9 cellular contexts compared by ENCODE assay signal in the genomic region with DNA sequence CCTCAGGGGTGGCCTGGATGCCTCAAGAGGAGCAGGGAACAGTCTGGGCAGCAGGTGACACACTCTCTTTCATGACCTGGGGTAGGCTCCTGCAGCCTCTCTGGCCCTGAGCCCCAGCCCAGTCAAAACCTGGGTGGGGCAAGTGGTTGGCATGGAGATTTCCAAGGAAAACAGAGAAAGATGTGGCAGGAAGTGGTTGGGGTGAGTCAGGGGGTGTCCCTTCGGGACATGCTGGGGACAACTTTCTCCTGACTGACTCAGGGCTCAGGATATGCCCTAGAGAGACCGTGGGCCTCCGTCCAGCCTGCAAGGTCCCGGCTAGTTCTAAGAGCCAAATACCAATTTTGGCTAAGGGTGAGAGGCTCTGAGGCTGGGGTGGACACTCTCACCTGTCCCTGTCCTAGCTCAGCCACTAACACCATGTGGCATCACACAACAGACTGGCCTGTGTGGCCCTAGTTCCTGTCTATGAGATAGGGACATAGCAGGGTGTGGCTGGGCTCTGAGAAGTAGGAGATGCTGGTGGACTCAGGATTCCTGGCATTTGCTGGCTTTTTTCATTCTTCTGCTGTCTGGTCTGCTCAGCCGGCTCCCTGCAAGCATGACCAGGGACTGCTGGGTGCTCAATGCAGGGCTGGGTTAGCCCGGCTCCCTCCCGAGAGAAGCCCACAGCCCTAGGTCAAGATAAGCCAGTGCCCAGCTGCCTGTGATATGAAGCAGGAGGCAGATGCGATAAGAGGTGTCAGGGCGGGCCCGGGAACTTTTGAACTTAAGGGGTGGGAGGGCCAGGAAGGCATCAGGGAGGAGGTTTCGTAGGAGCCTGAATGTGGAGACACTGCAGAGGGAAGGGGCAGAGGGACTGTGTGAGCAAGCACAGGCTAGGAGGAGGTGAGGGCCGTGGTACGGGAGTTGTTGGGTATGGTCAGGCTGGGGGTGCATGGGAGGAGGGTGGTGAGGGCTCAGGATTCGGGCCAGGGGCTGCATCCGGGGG. TPM values are rescaled to one million over a fixed set of nuclear protein-coding genes. Genes with fewer than 3 reads are reported as not detected.
DNase-seq lines count a peak whose midpoint lies in the region; ATAC-seq and TF ChIP-seq lines count a peak whose summit lies in the region.
"Had no signal": no experiment of that assay in that cellular context is flagged by ENCODE, and none has a peak within 500 bp of the region (broad histone marks: within the 10 kb centered on the region; RNA-seq: fewer than 3 reads in every experiment).

No MANE protein-coding gene starts in this region.

- H3K36me3 Mint-ChIP-seq in activated CD4-positive, alpha-beta memory T cell treated with anti-CD3 and anti-CD28 coated beads for 36 hours, result no peaks in the 10 kb centered on the region
- H3K36me3 Mint-ChIP-seq in activated CD4-positive, alpha-beta memory T cell treated with anti-CD3 and anti-CD28 coated beads, Interleukin-2, amount 10 ng/mL, durations not matched to agents 7 days and 5 days (ENCODE audit: low read depth), result no peaks in the 10 kb centered on the region
- no peaks in the 10 kb centered on the region for H3K36me3 Mint-ChIP-seq in nephron progenitor cell (ENCODE audit: low read depth)

- TF ChIP-seq CTCF in tibial artery (IDR thresholded peaks at IDR 0.05) (no peak), nephron progenitor cell (IDR thresholded peaks at IDR 0.05) (no peak)

- ATAC-seq in right cardiac atrium, result peak; percentile 5 to 59

- peak overlapping the region; percentile 29 for H3K4me3 ChIP-seq in right cardiac atrium (ENCODE audit: low read length)
- H3K4me3 ChIP-seq in tibial artery, result peak overlapping the region; percentile 56 to 59
- no peak overlapping the region for H3K4me3 ChIP-seq in effector memory CD4-positive, alpha-beta T cell (ENCODE audit: insufficient read depth, low read depth, low read length, poor library complexity, severe bottlenecking)

- no peaks in the 10 kb centered on the region for H3K9me3 Mint-ChIP-seq in activated CD4-positive, alpha-beta memory T cell treated with anti-CD3 and anti-CD28 coated beads for 36 hours
- no peaks in the 10 kb centered on the region for H3K9me3 Mint-ChIP-seq in activated CD4-positive, alpha-beta memory T cell treated with anti-CD3 and anti-CD28 coated beads, Interleukin-2, amount 10 ng/mL, durations not matched to agents 7 days and 5 days
- no peaks in the 10 kb centered on the region for H3K9me3 Mint-ChIP-seq in nephron progenitor cell

- CTCF ChIA-PET in activated CD4-positive, alpha-beta memory T cell treated with anti-CD3 and anti-CD28 coated beads for 36 hours (lab: Charles Lee), result no interaction called here
- CTCF ChIA-PET in activated CD4-positive, alpha-beta memory T cell treated with anti-CD3 and anti-CD28 coated beads, Interleukin-2, amount 10 ng/mL, durations not matched to agents 7 days and 5 days (lab: Charles Lee), result no interaction called here

- no peaks in the 10 kb centered on the region for H3K4me1 Mint-ChIP-seq in activated CD4-positive, alpha-beta memory T cell treated with anti-CD3 and anti-CD28 coated beads for 36 hours (ENCODE audit: low read depth)
- H3K4me1 Mint-ChIP-seq in activated CD4-positive, alpha-beta memory T cell treated with anti-CD3 and anti-CD28 coated beads, Interleukin-2, amount 10 ng/mL, durations not matched to agents 7 days and 5 days, result peaks cover 2% of the 10 kb centered on the region
- peaks cover 42% of the 10 kb centered on the region for H3K4me1 Mint-ChIP-seq in nephron progenitor cell

- H3K4me1 ChIP-seq in right cardiac atrium (ENCODE audit: control insufficient read depth, insufficient read depth, low read length), result peaks cover 31% of the 10 kb centered on the region
- peaks cover 0 to 100% (median 91%) of the 10 kb centered on the region in 4 donors for H3K4me1 ChIP-seq in tibial artery
- no peaks in the 10 kb centered on the region for H3K4me1 ChIP-seq in effector memory CD4-positive, alpha-beta T cell (ENCODE audit: control insufficient read depth, insufficient read depth, low read length, poor library complexity, severe bottlenecking)

- H3K27me3 ChIP-seq in right cardiac atrium (ENCODE audit: control insufficient read depth, insufficient read depth) (no peaks in the 10 kb centered on the region), tibial artery (no peaks in the 10 kb centered on the region)
- no peaks in the 10 kb centered on the region for H3K27me3 ChIP-seq in effector memory CD4-positive, alpha-beta T cell (replicated peaks; ENCODE audit: control insufficient read depth, insufficient read depth, low read length, poor library complexity, severe bottlenecking)

- DNase-seq in activated CD4-positive, alpha-beta memory T cell treated with anti-CD3 and anti-CD28 coated beads for 36 hours, result peak; percentile 31
- DNase-seq in activated CD4-positive, alpha-beta memory T cell treated with anti-CD3 and anti-CD28 coated beads, Interleukin-2, amount 10 ng/mL, durations not matched to agents 7 days and 5 days, result no peak
- DNase-seq in amniotic stem cell (lab: John Stamatoyannopoulos, UW) (peak; percentile 26), right cardiac atrium (peak; percentile 65 to 74 (median 70)), tibial artery (peak; percentile 77 to 95), nephron progenitor cell (no peak), kidney glomerular epithelial cell (lab: John Stamatoyannopoulos, UW) (no peak)
- DNase-seq in effector memory CD4-positive, alpha-beta T cell, result no peak
- DNase-seq: NCI-H1436 treated with DMSO at 0.1 percent for 48 hours had no signal

- H3K9me3 ChIP-seq in right cardiac atrium (ENCODE audit: control insufficient read depth, low read length) (no peaks in the 10 kb centered on the region), tibial artery (no peaks in the 10 kb centered on the region)
- H3K9me3 ChIP-seq in effector memory CD4-positive, alpha-beta T cell (ENCODE audit: control insufficient read depth, low read length), result no peaks in the 10 kb centered on the region

- POLR2A ChIA-PET in activated CD4-positive, alpha-beta memory T cell treated with anti-CD3 and anti-CD28 coated beads for 36 hours (lab: Charles Lee), result no interaction called here
- POLR2A ChIA-PET in activated CD4-positive, alpha-beta memory T cell treated with anti-CD3 and anti-CD28 coated beads, Interleukin-2, amount 10 ng/mL, durations not matched to agents 7 days and 5 days (lab: Charles Lee), result no interaction called here

- intact Hi-C loops in activated CD4-positive, alpha-beta memory T cell treated with anti-CD3 and anti-CD28 coated beads for 36 hours (cut with micrococcal nuclease), result no loop called here
- intact Hi-C loops in right cardiac atrium (cut with DNase I) (no loop called here), tibial artery (cut with DNase I; ENCODE audit: low total_unique reads) (no loop called here)

- no peaks in the 10 kb centered on the region for H3K27me3 Mint-ChIP-seq in activated CD4-positive, alpha-beta memory T cell treated with anti-CD3 and anti-CD28 coated beads for 36 hours
- peaks cover 2% of the 10 kb centered on the region for H3K27me3 Mint-ChIP-seq in activated CD4-positive, alpha-beta memory T cell treated with anti-CD3 and anti-CD28 coated beads, Interleukin-2, amount 10 ng/mL, durations not matched to agents 7 days and 5 days
- H3K27me3 Mint-ChIP-seq in nephron progenitor cell (ENCODE audit: low read depth, poor library complexity), result peaks cover 15% of the 10 kb centered on the region

- 38% methylated on average over 15 of the region's 15 CpGs for WGBS in right cardiac atrium

- no peak overlapping the region for H3K27ac Mint-ChIP-seq in activated CD4-positive, alpha-beta memory T cell treated with anti-CD3 and anti-CD28 coated beads for 36 hours
- H3K27ac Mint-ChIP-seq in activated CD4-positive, alpha-beta memory T cell treated with anti-CD3 and anti-CD28 coated beads, Interleukin-2, amount 10 ng/mL, durations not matched to agents 7 days and 5 days, result no peak overlapping the region
- no peak overlapping the region for H3K27ac Mint-ChIP-seq in nephron progenitor cell

- no peaks in the 10 kb centered on the region for H3K36me3 ChIP-seq in tibial artery
- no peaks in the 10 kb centered on the region for H3K36me3 ChIP-seq in effector memory CD4-positive, alpha-beta T cell (ENCODE audit: control insufficient read depth, insufficient read depth, low read length)

- H3K27ac ChIP-seq in right cardiac atrium (ENCODE audit: low read length) (peak overlapping the region; percentile 86), tibial artery (peak overlapping the region; percentile 87 to 92)
- no peak overlapping the region for H3K27ac ChIP-seq in effector memory CD4-positive, alpha-beta T cell (ENCODE audit: insufficient read depth, low read length, poor library complexity, severe bottlenecking)

- H3K4me3 Mint-ChIP-seq in activated CD4-positive, alpha-beta memory T cell treated with anti-CD3 and anti-CD28 coated beads for 36 hours, result no peak overlapping the region
- no peak overlapping the region for H3K4me3 Mint-ChIP-seq in activated CD4-positive, alpha-beta memory T cell treated with anti-CD3 and anti-CD28 coated beads, Interleukin-2, amount 10 ng/mL, durations not matched to agents 7 days and 5 days
- no peak overlapping the region for H3K4me3 Mint-ChIP-seq in nephron progenitor cell

RNA-seq across cellular contexts. Expression of gene AQP1, which starts 3.3 kb away (rescaled TPM):
- under 1 TPM; 0.36 to 0.62 TPM for total RNA-seq in activated CD4-positive, alpha-beta memory T cell treated with anti-CD3 and anti-CD28 coated beads for 36 hours
- total RNA-seq in activated CD4-positive, alpha-beta memory T cell treated with anti-CD3 and anti-CD28 coated beads, Interleukin-2, amount 10 ng/mL, durations not matched to agents 7 days and 5 days, result under 1 TPM; 0.18 to 0.25 TPM
- total RNA-seq in right cardiac atrium, result 100 to 1,000 TPM; 187 to 254 (median 222) TPM
- polyA plus RNA-seq in right cardiac atrium, result 216 TPM

RNA-seq across cellular contexts. Expression of gene GHRHR, which starts 48.8 kb away (rescaled TPM):
- total RNA-seq in activated CD4-positive, alpha-beta memory T cell treated with anti-CD3 and anti-CD28 coated beads for 36 hours, result not detected
- not detected for total RNA-seq in activated CD4-positive, alpha-beta memory T cell treated with anti-CD3 and anti-CD28 coated beads, Interleukin-2, amount 10 ng/mL, durations not matched to agents 7 days and 5 days
- total RNA-seq in right cardiac atrium, result not detected
- polyA plus RNA-seq in right cardiac atrium, result not detected

Comparison
In these comparisons a context has a peak if more than half of its experiments do, and no peak if none do; other contexts are left out.
1. DNase-seq: peak in activated CD4-positive, alpha-beta memory T cell treated with anti-CD3 and anti-CD28 coated beads for 36 hours (single experiment), amniotic stem cell (single experiment), right cardiac atrium (3 of 3) and tibial artery (2 of 2); none in activated CD4-positive, alpha-beta memory T cell treated with anti-CD3 and anti-CD28 coated beads, Interleukin-2, amount 10 ng/mL, durations not matched to agents 7 days and 5 days (single experiment), nephron progenitor cell (single experiment), effector memory CD4-positive, alpha-beta T cell (0 of 3) and kidney glomerular epithelial cell (single experiment).
2. RNA of gene AQP1, which starts 3.3 kb away (total RNA-seq): 187 to 254 TPM in right cardiac atrium; 0.36 to 0.62 TPM in activated CD4-positive, alpha-beta memory T cell treated with anti-CD3 and anti-CD28 coated beads for 36 hours and 0.18 to 0.25 TPM in activated CD4-positive, alpha-beta memory T cell treated with anti-CD3 and anti-CD28 coated beads, Interleukin-2, amount 10 ng/mL, durations not matched to agents 7 days and 5 days; every median in the first group is over 100 times any median in the second.